In genomic region chr10:109941193-109941872, GRCh38 we compare ENCODE assay signal across 29 cellular contexts. TPM values are rescaled to one million over a fixed set of nuclear protein-coding genes. Genes with fewer than 3 reads are reported as not detected.
DNase-seq lines count a peak whose midpoint lies in the region; ATAC-seq, FAIRE-seq and TF ChIP-seq lines count a peak whose summit lies in the region.
"Had no signal": no experiment of that assay in that cellular context is flagged by ENCODE, and none has a peak within 500 bp of the region (broad histone marks: within the 10 kb centered on the region; RNA-seq: fewer than 3 reads in every experiment).

No MANE protein-coding gene starts in this region.

- no peak for ATAC-seq in HCT116
- peak; percentile 55 for ATAC-seq in WTC11
- peak; percentile 47 for ATAC-seq in omental fat pad (ENCODE audit: low FRiP score)
- ATAC-seq in HG02759 (IDR thresholded peaks at IDR 0.05; ENCODE audit: unreplicated experiment) = no peak
- ATAC-seq: activated CD8-positive, alpha-beta T cell treated with anti-CD3 and anti-CD28 coated beads for 36 hours; natural killer cell had no signal

- no peaks in the 10 kb centered on the region for H4K20me1 ChIP-seq in HCT116 (ENCODE audit: insufficient read depth)
- no peaks in the 10 kb centered on the region for H4K20me1 ChIP-seq in keratinocyte (ENCODE audit: control insufficient read depth, extremely low read depth, insufficient read depth, low read length)

- no peak overlapping the region for H3K4me3 ChIP-seq in HCT116 (replicated peaks in 1 of 2; ENCODE audit: low read depth in 1 of 2, low read length in 2 of 2)
- no peak overlapping the region for H3K4me3 ChIP-seq in keratinocyte (ENCODE audit: control insufficient read depth in 2 of 3, extremely low read depth in 1 of 3, insufficient read depth in 2 of 3, low read depth in 1 of 3, low read length in 3 of 3)
- H3K4me3 ChIP-seq: thoracic aorta, vagina had no signal

- no TSS peak for BruUV-seq in HCT116 (replicated peaks; lab: Mats Ljungman, UMichigan)

- dilution Hi-C loops in keratinocyte (cut with MboI; ENCODE audit: extremely low pct_ligation_motif_present, low sequenced_read_pairs) = no loop called here

- H3K27ac ChIP-seq in HCT116 (ENCODE audit: low read depth, low read length) = no peak overlapping the region
- no peak overlapping the region for H3K27ac ChIP-seq in keratinocyte (ENCODE audit: control insufficient read depth, insufficient read depth, low read length)
- H3K27ac ChIP-seq: brain microvascular endothelial cell, thoracic aorta, vagina had no signal

- RAD21 ChIA-PET in HCT116 (lab: Charles Lee; ENCODE audit: low non-redundant PET in 1 of 2, low total read pairs in 2 of 2, uncharacterized antibody in 2 of 2, unreplicated experiment in 2 of 2) = no interaction called here

- H3K4me2 ChIP-seq in HCT116 (ENCODE audit: low read length) (no peak overlapping the region), keratinocyte (ENCODE audit: control insufficient read depth, extremely low read depth, insufficient read depth, low read depth, low read length) (no peak overlapping the region)

- no peaks in the 10 kb centered on the region for H3K36me3 ChIP-seq in HCT116 (ENCODE audit: control insufficient read depth in 1 of 2, insufficient read depth in 2 of 2, low read length in 2 of 2)
- H3K36me3 ChIP-seq in keratinocyte (ENCODE audit: control insufficient read depth in 2 of 2, extremely low read depth in 1 of 2, insufficient read depth in 2 of 2, low read length in 2 of 2) = no peaks in the 10 kb centered on the region
- H3K36me3 ChIP-seq: brain microvascular endothelial cell, thoracic aorta, vagina had no signal

- H2AFZ ChIP-seq in HCT116 (ENCODE audit: low read depth, low read length, poor library complexity, severe bottlenecking) (no peak overlapping the region), keratinocyte (ENCODE audit: control insufficient read depth, low read length) (peak overlapping the region; percentile 84)

- no peak for TF ChIP-seq CTCF in HCT116 (IDR thresholded peaks at IDR 0.05 in 2 of 3, conservative IDR thresholded peaks at IDR 0.05 in 1 of 3; ENCODE audit: borderline replicate concordance in 1 of 3, insufficient read depth in 1 of 3, low read depth in 2 of 3, low read length in 2 of 3)
- TF ChIP-seq CTCF in WTC11 (IDR thresholded peaks at IDR 0.05) = no peak
- no peak for TF ChIP-seq CTCF in keratinocyte (optimal IDR thresholded peaks at IDR 0.05 in 1 of 3, IDR thresholded peaks at IDR 0.05 in 1 of 3, conservative IDR thresholded peaks at IDR 0.05 in 1 of 3; ENCODE audit: extremely low read depth in 1 of 3, insufficient read depth in 2 of 3, low read length in 3 of 3)
- no peak for TF ChIP-seq CTCF in omental fat pad (IDR thresholded peaks at IDR 0.05)

- no peaks in the 10 kb centered on the region for H3K9me3 Mint-ChIP-seq in WTC11
- H3K9me3 Mint-ChIP-seq: activated CD8-positive, alpha-beta T cell treated with anti-CD3 and anti-CD28 coated beads for 36 hours; activated naive CD4-positive, alpha-beta T cell treated with anti-CD3 and anti-CD28 coated beads for 36 hours; activated T-helper 1 cell treated with anti-CD3 and anti-CD28 coated beads, Interleukin-12 subunit alpha, Interleukin-12 subunit beta, Interleukin-2, Interleukin-4 antibody, amounts not matched to agents 30 ng/mL and 10 ng/mL and 1 ng/mL, durations not matched to agents 14 hours and 24 hours and 36 hours; natural killer cell; stimulated activated naive CD8-positive, alpha-beta T cell treated with anti-CD3 and anti-CD28 coated beads, Interleukin-15, Interleukin-2, amounts not matched to agents 100 ng/mL and 50 ng/mL, for 24 hours; T-helper 2 cell treated with Interferon-gamma antibody and Interleukin-4, amounts not matched to agents 5 μg/mL and 100 μg/mL, for 36 hours had no signal

- POLR2A ChIA-PET in HCT116 (lab: Charles Lee) (no interaction called here), WTC11 (lab: Charles Lee) (interaction anchor here (0.7 kb wide), 1 partner anchor 157 kb away, joined by 4 read pairs; no protein-coding TSS in a partner anchor)

- no peaks in the 10 kb centered on the region for H3K9me2 ChIP-seq in HCT116 (ENCODE audit: insufficient read depth)

- H3K9ac ChIP-seq in HCT116 (ENCODE audit: low read length) (no peak overlapping the region), keratinocyte (ENCODE audit: control insufficient read depth, extremely low read depth, insufficient read depth, low read length) (no peak overlapping the region)

- no peaks in the 10 kb centered on the region for H3K9me3 ChIP-seq in HCT116 (ENCODE audit: control insufficient read depth in 1 of 2, insufficient read depth in 1 of 2, low read depth in 1 of 2, low read length in 2 of 2)
- H3K9me3 ChIP-seq in keratinocyte (ENCODE audit: control insufficient read depth, low read depth, low read length) = no peaks in the 10 kb centered on the region
- H3K9me3 ChIP-seq: thoracic aorta, vagina had no signal

- CTCF ChIA-PET in HCT116 (lab: Charles Lee) = no interaction called here
- CTCF ChIA-PET in WTC11 (lab: Charles Lee) = interaction anchor here (1.3 kb wide), 1 partner anchor 57 kb away, joined by 5 read pairs; no protein-coding TSS in a partner anchor

- peak overlapping the region; percentile 19 for H3K27ac Mint-ChIP-seq in WTC11
- H3K27ac Mint-ChIP-seq: activated CD8-positive, alpha-beta T cell treated with anti-CD3 and anti-CD28 coated beads for 36 hours; activated naive CD4-positive, alpha-beta T cell treated with anti-CD3 and anti-CD28 coated beads for 36 hours; activated T-helper 1 cell treated with anti-CD3 and anti-CD28 coated beads, Interleukin-12 subunit alpha, Interleukin-12 subunit beta, Interleukin-2, Interleukin-4 antibody, amounts not matched to agents 30 ng/mL and 10 ng/mL and 1 ng/mL, durations not matched to agents 14 hours and 24 hours and 36 hours; natural killer cell; stimulated activated naive CD8-positive, alpha-beta T cell treated with anti-CD3 and anti-CD28 coated beads, Interleukin-15, Interleukin-2, amounts not matched to agents 100 ng/mL and 50 ng/mL, for 24 hours; T-helper 2 cell treated with Interferon-gamma antibody and Interleukin-4, amounts not matched to agents 5 μg/mL and 100 μg/mL, for 36 hours had no signal

- TF ChIP-seq POLR2A in HCT116 (IDR thresholded peaks at IDR 0.05; ENCODE audit: borderline replicate concordance, extremely low read depth, insufficient read depth, insufficient read length) = no peak

- no peak for FAIRE-seq in keratinocyte (lab: Jason Lieb, UNC)
- FAIRE-seq: GM19239, RCC 7860 had no signal

- H3K9me1 ChIP-seq in keratinocyte (ENCODE audit: control insufficient read depth, extremely low read depth, insufficient read depth, low read length) = no peaks in the 10 kb centered on the region

- no peaks in the 10 kb centered on the region for H3K4me1 ChIP-seq in HCT116 (ENCODE audit: control insufficient read depth in 1 of 2, insufficient read depth in 2 of 2, low read length in 2 of 2)
- no peaks in the 10 kb centered on the region for H3K4me1 ChIP-seq in keratinocyte (ENCODE audit: control insufficient read depth, extremely low read depth, insufficient read depth, low read length)
- H3K4me1 ChIP-seq: vagina had no signal

- H3K36me3 Mint-ChIP-seq in WTC11 = no peaks in the 10 kb centered on the region
- H3K36me3 Mint-ChIP-seq: natural killer cell had no signal

- no peak overlapping the region for H3K4me3 Mint-ChIP-seq in WTC11
- H3K4me3 Mint-ChIP-seq: activated CD8-positive, alpha-beta T cell treated with anti-CD3 and anti-CD28 coated beads for 36 hours; activated naive CD4-positive, alpha-beta T cell treated with anti-CD3 and anti-CD28 coated beads for 36 hours; activated T-helper 1 cell treated with anti-CD3 and anti-CD28 coated beads, Interleukin-12 subunit alpha, Interleukin-12 subunit beta, Interleukin-2, Interleukin-4 antibody, amounts not matched to agents 30 ng/mL and 10 ng/mL and 1 ng/mL, durations not matched to agents 14 hours and 24 hours and 36 hours; natural killer cell; stimulated activated naive CD8-positive, alpha-beta T cell treated with anti-CD3 and anti-CD28 coated beads, Interleukin-15, Interleukin-2, amounts not matched to agents 100 ng/mL and 50 ng/mL, for 24 hours; T-helper 2 cell treated with Interferon-gamma antibody and Interleukin-4, amounts not matched to agents 5 μg/mL and 100 μg/mL, for 36 hours had no signal

- intact Hi-C loops in HCT116 (cut with micrococcal nuclease) = no loop called here

- H3K79me2 ChIP-seq in HCT116 (ENCODE audit: insufficient read depth, low read length) (no peaks in the 10 kb centered on the region), keratinocyte (ENCODE audit: control insufficient read depth, insufficient read depth, low read length) (no peaks in the 10 kb centered on the region)

- H3K27me3 Mint-ChIP-seq in WTC11 (ENCODE audit: low read depth) = peaks cover 6% of the 10 kb centered on the region; the same call in 1 of the 2 replicates
- H3K27me3 Mint-ChIP-seq: activated CD8-positive, alpha-beta T cell treated with anti-CD3 and anti-CD28 coated beads for 36 hours; stimulated activated naive CD8-positive, alpha-beta T cell treated with anti-CD3 and anti-CD28 coated beads, Interleukin-15, Interleukin-2, amounts not matched to agents 100 ng/mL and 50 ng/mL, for 24 hours had no signal

- H3K27me3 ChIP-seq in HCT116 (ENCODE audit: insufficient read depth, low read length) = no peaks in the 10 kb centered on the region
- no peaks in the 10 kb centered on the region for H3K27me3 ChIP-seq in keratinocyte (ENCODE audit: control insufficient read depth, extremely low read depth, insufficient read depth, low read length)
- H3K27me3 ChIP-seq: brain microvascular endothelial cell, vagina had no signal

- no peak for TF ChIP-seq RAD21 in HCT116 (IDR thresholded peaks at IDR 0.05; ENCODE audit: low read depth)

- DNase-seq in HCT116 (ENCODE audit: low read depth, low spot score) = no peak
- DNase-seq in WTC11 (ENCODE audit: low spot score) = no peak
- no peak for DNase-seq in keratinocyte (ENCODE audit: low read depth, low spot score)
- no peak for DNase-seq in omental fat pad (ENCODE audit: low spot score)
- no peak for DNase-seq in amygdala (lab: John Stamatoyannopoulos, UW)
- no peak for DNase-seq in NCI-H1092 (lab: John Stamatoyannopoulos, UW)
- DNase-seq: activated CD8-positive, alpha-beta memory T cell treated with anti-CD3 and anti-CD28 coated beads, Interleukin-2, amount 50 U/mL, for 48 hours; activated CD8-positive, alpha-beta T cell treated with anti-CD3 and anti-CD28 coated beads for 36 hours; activated naive CD4-positive, alpha-beta T cell treated with anti-CD3 and anti-CD28 coated beads for 36 hours; brain microvascular endothelial cell; DMS 273 treated with DMSO at 0.1 percent for 48 hours; EL; H7; Karpas-422; natural killer cell; NCI-H1417 treated with DMSO at 0.1 percent for 48 hours; NCI-H446 treated with DMSO at 0.1 percent for 48 hours; NCI-H82; retina; SIG-M5; stimulated activated CD4-positive, alpha-beta T cell treated with anti-CD3 and anti-CD28 coated beads, Interleukin-1b, Interleukin-23, amount 100 ng/mL, for 48 hours had no signal

- peaks cover 23% of the 10 kb centered on the region for H3K4me1 Mint-ChIP-seq in WTC11

RNA-seq across cellular contexts. Expression of gene XPNPEP1, which starts 18.0 kb away (rescaled TPM):
- 87.3 TPM for total RNA-seq in HCT116 (2021; ENCODE audit: unreplicated experiment)
- polyA plus RNA-seq in HCT116 (2012) = 92.4 and 111 TPM in 2 replicates
- total RNA-seq in WTC11 (2021) = 57.1 to 60.2 TPM (median 59.3 TPM) in 3 replicates
- 96.2 to 171 TPM (median 154 TPM) in 3 replicates for polyA plus RNA-seq in keratinocyte
- 63.0 TPM for polyA plus RNA-seq in keratinocyte (2011; ENCODE audit: low read depth)
- polyA plus RNA-seq in keratinocyte (2011; cell fraction: cytosol; rRNA removed) = 193 and 194 TPM in 2 replicates
- 258 and 305 TPM in 2 replicates for polyA plus RNA-seq in keratinocyte (2011; cell fraction: nucleus; rRNA removed)
- polyA plus RNA-seq in keratinocyte (2012; ENCODE audit: low replicate concordance) = 43.2 and 52.6 TPM in 2 replicates
- 304 to 419 TPM (median 412 TPM) in 3 replicates for polyA minus RNA-seq in keratinocyte
- 164 TPM for polyA minus RNA-seq in keratinocyte (2011; cell fraction: cytosol; rRNA and poly(A)+ RNA removed)
- polyA minus RNA-seq in keratinocyte (2011; cell fraction: nucleus; rRNA and poly(A)+ RNA removed) = 134 and 140 TPM in 2 replicates
- total RNA-seq in omental fat pad = 100 to 1,000 TPM in 1 of 4 donors, 10 to 100 TPM in 3; 52.8 to 101 (median 77.6) TPM

Comparison
In these comparisons a context has a peak if more than half of its experiments do, and no peak if none do; other contexts are left out.
1. ATAC-seq: peak in WTC11 (single experiment) and omental fat pad (single experiment); none in HCT116 (single experiment) and HG02759 (single experiment).